1 cellular context compared by ENCODE assay signal in genomic region chr17:79993390-79994221, GRCh38.
A peak's percentile ranks its signal among the peaks of the same experiment; 100 is the strongest.
TF ChIP-seq lines count a peak whose summit lies in the region.

No MANE protein-coding gene starts in this region.

TF ChIP-seq in HepG2, 621 proteins besides CTCF, POLR2A, EP300 and RAD21 (continued from another document and continues in another):
- TF ChIP-seq KLF13 (CRISPR knock-in tag; IDR thresholded peaks at IDR 0.05) (peak; percentile 94; the same call in 1 of the 2 replicates), CEBPB (IDR thresholded peaks at IDR 0.05; ENCODE audit: borderline replicate concordance, low read depth, low read length) (peak; percentile 96), SYNCRIP (IDR thresholded peaks at IDR 0.05; ENCODE audit: insufficient read depth, low read depth, low read length) (no peak), ZNF503 (CRISPR knock-in tag; IDR thresholded peaks at IDR 0.05) (peak; percentile 98), ZNF350 (CRISPR knock-in tag; IDR thresholded peaks at IDR 0.05; ENCODE audit: borderline replicate concordance, low read depth) (peak; percentile 100), ZUFSP (CRISPR knock-in tag; IDR thresholded peaks at IDR 0.05; ENCODE audit: borderline replicate concordance) (no peak), ZHX1 (CRISPR knock-in tag; IDR thresholded peaks at IDR 0.05; ENCODE audit: low read depth) (peak; percentile 98), ZNF546 (CRISPR knock-in tag; conservative IDR thresholded peaks at IDR 0.05) (peak; percentile 75), ZNF773 (CRISPR knock-in tag; IDR thresholded peaks at IDR 0.05; ENCODE audit: borderline replicate concordance) (no peak; the same call in 1 of the 2 replicates), ZNF614 (CRISPR knock-in tag; IDR thresholded peaks at IDR 0.05; ENCODE audit: borderline replicate concordance) (peak; percentile 97), SMAD9 (CRISPR knock-in tag; IDR thresholded peaks at IDR 0.05) (no peak), YY1 (IDR thresholded peaks at IDR 0.05; ENCODE audit: insufficient read depth, insufficient replicate concordance, low read depth, low read length) (peak; percentile 49), ZNF720 (CRISPR knock-in tag; IDR thresholded peaks at IDR 0.05) (no peak), ZNF407 (CRISPR knock-in tag; IDR thresholded peaks at IDR 0.05; ENCODE audit: not compliant biosample characterization) (no peak), ZNF451 (CRISPR knock-in tag; IDR thresholded peaks at IDR 0.05) (peak; percentile 98), ZFP82 (CRISPR knock-in tag; IDR thresholded peaks at IDR 0.05; ENCODE audit: borderline replicate concordance) (peak; percentile 73; the same call in 1 of the 2 replicates), ZNF432 (CRISPR knock-in tag; IDR thresholded peaks at IDR 0.05; ENCODE audit: borderline replicate concordance) (no peak), ARID4A (CRISPR knock-in tag; IDR thresholded peaks at IDR 0.05; ENCODE audit: borderline replicate concordance) (peak; percentile 98), HNF4G (IDR thresholded peaks at IDR 0.05; ENCODE audit: borderline replicate concordance, low read depth, low read length) (peak; percentile 66), HNF4G (CRISPR knock-in tag; IDR thresholded peaks at IDR 0.05; ENCODE audit: borderline replicate concordance, low read depth) (peak; percentile 95), GFI1 (CRISPR knock-in tag; IDR thresholded peaks at IDR 0.05; ENCODE audit: borderline replicate concordance) (peak; percentile 68; the same call in 1 of the 2 replicates), ZNF510 (CRISPR knock-in tag; IDR thresholded peaks at IDR 0.05; ENCODE audit: low read depth) (peak; percentile 80; the same call in 1 of the 2 replicates), ZNF282 (IDR thresholded peaks at IDR 0.05; ENCODE audit: partially characterized antibody) (no peak), ZBTB38 (CRISPR knock-in tag; IDR thresholded peaks at IDR 0.05) (peak; percentile 85), IKZF5 (CRISPR knock-in tag; IDR thresholded peaks at IDR 0.05) (peak; percentile 99), KMT2A (CRISPR knock-in tag; IDR thresholded peaks at IDR 0.05) (peak; percentile 91), TMF1 (CRISPR knock-in tag; IDR thresholded peaks at IDR 0.05; ENCODE audit: low read depth) (peak; percentile 91), ZNF563 (CRISPR knock-in tag; IDR thresholded peaks at IDR 0.05) (peak; percentile 97)
- TF ChIP-seq, protein P1, sequence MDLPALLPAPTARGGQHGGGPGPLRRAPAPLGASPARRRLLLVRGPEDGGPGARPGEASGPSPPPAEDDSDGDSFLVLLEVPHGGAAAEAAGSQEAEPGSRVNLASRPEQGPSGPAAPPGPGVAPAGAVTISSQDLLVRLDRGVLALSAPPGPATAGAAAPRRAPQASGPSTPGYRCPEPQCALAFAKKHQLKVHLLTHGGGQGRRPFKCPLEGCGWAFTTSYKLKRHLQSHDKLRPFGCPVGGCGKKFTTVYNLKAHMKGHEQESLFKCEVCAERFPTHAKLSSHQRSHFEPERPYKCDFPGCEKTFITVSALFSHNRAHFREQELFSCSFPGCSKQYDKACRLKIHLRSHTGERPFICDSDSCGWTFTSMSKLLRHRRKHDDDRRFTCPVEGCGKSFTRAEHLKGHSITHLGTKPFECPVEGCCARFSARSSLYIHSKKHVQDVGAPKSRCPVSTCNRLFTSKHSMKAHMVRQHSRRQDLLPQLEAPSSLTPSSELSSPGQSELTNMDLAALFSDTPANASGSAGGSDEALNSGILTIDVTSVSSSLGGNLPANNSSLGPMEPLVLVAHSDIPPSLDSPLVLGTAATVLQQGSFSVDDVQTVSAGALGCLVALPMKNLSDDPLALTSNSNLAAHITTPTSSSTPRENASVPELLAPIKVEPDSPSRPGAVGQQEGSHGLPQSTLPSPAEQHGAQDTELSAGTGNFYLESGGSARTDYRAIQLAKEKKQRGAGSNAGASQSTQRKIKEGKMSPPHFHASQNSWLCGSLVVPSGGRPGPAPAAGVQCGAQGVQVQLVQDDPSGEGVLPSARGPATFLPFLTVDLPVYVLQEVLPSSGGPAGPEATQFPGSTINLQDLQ (CRISPR knock-in tag; IDR thresholded peaks at IDR 0.05) = peak; percentile 98
- TF ChIP-seq, protein P2, sequence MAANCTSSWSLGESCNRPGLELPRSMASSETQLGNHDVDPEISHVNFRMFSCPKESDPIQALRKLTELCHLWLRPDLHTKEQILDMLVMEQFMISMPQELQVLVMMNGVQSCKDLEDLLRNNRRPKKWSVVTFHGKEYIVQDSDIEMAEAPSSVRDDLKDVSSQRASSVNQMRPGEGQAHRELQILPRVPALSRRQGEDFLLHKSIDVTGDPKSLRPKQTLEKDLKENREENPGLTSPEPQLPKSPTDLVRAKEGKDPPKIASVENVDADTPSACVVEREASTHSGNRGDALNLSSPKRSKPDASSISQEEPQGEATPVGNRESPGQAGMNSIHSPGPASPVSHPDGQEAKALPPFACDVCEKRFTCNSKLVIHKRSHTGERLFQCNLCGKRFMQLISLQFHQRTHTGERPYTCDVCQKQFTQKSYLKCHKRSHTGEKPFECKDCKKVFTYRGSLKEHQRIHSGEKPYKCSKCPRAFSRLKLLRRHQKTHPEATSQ (CRISPR knock-in tag; IDR thresholded peaks at IDR 0.05; ENCODE audit: borderline replicate concordance) = peak; percentile 81; the same call in 1 of the 2 replicates
